ENCODE assay signal across 12 cellular contexts in genomic region chr7:158317238-158318205, GRCh38.
A peak's percentile ranks its signal among the peaks of the same experiment; 100 is the strongest.
DNase-seq lines count a peak whose midpoint lies in the region; ATAC-seq and TF ChIP-seq lines count a peak whose summit lies in the region.
"Had no signal": no experiment of that assay in that cellular context is flagged by ENCODE, and none has a peak within 500 bp of the region (broad histone marks: within the 10 kb centered on the region; RNA-seq: fewer than 3 reads in every experiment).

No MANE protein-coding gene starts in this region.

- peak; percentile 73 for DNase-seq in NCI-H1436 treated with DMSO at 0.1 percent for 48 hours (lab: John Stamatoyannopoulos, UW)
- no peak for DNase-seq in coronary artery (ENCODE audit: low spot score)
- peak; percentile 17 for DNase-seq in medulla oblongata (ENCODE audit: extremely low spot score)
- DNase-seq in spleen: peak; percentile 73
- no peak for DNase-seq in naive thymus-derived CD4-positive, alpha-beta T cell
- DNase-seq in EL: no peak
- no peak for DNase-seq in RWPE1 (ENCODE audit: low spot score)
- DNase-seq: activated T-cell treated with anti-CD3 and anti-CD28 coated beads, Interleukin-2, amount 50 U/mL, for 4 hours; HFFc6; MV-4-11; NCI-H345; stomach had no signal

- POLR2A ChIA-PET in naive thymus-derived CD4-positive, alpha-beta T cell (lab: Charles Lee): no interaction called here
- POLR2A ChIA-PET in RWPE1 (lab: Yijun Ruan, JAX; ENCODE audit: low non-redundant PET): no interaction called here

- H3K27ac Mint-ChIP-seq in naive thymus-derived CD4-positive, alpha-beta T cell: no peak overlapping the region
- H3K27ac Mint-ChIP-seq: HFFc6 had no signal

- CTCF ChIA-PET in naive thymus-derived CD4-positive, alpha-beta T cell (lab: Charles Lee): no interaction called here
- CTCF ChIA-PET in RWPE1 (lab: Yijun Ruan, JAX): no interaction called here

- peaks cover 0 to 40% (median 0%) of the 10 kb centered on the region in 7 donors for H3K27me3 ChIP-seq in spleen (replicated peaks in 1 of 7)
- no peaks in the 10 kb centered on the region for H3K27me3 ChIP-seq in naive thymus-derived CD4-positive, alpha-beta T cell (ENCODE audit: control insufficient read depth in 2 of 2, insufficient read depth in 2 of 2, low read length in 2 of 2)

- H3K4me3 ChIP-seq in coronary artery: peak overlapping the region; percentile 34
- peak overlapping the region in 2 of 8 donors; percentile 25 to 28 for H3K4me3 ChIP-seq in spleen
- no peak overlapping the region for H3K4me3 ChIP-seq in naive thymus-derived CD4-positive, alpha-beta T cell (ENCODE audit: low read length)

- peaks cover 0 to 68% (median 2%) of the 10 kb centered on the region in 8 donors for H3K9me3 ChIP-seq in spleen
- no peaks in the 10 kb centered on the region for H3K9me3 ChIP-seq in naive thymus-derived CD4-positive, alpha-beta T cell (ENCODE audit: control insufficient read depth in 2 of 3, low read length in 3 of 3)
- H3K9me3 ChIP-seq: stomach had no signal

- TF ChIP-seq CTCF in coronary artery (IDR thresholded peaks at IDR 0.05) (no peak), spleen (IDR thresholded peaks at IDR 0.05 in 8 of 11, conservative IDR thresholded peaks at IDR 0.05 in 3 of 11) (no peak), RWPE1 (conservative IDR thresholded peaks at IDR 0.05; ENCODE audit: low read depth) (no peak)

- TF ChIP-seq POLR2A in spleen (IDR thresholded peaks at IDR 0.05): no peak

- 22 to 31% (median 27%) methylated on average over 44 to 59 of the region's 59 CpGs for WGBS in spleen, 5 donors

- peaks cover 4 to 29% (median 12%) of the 10 kb centered on the region in 5 donors for H3K27me3 Mint-ChIP-seq in naive thymus-derived CD4-positive, alpha-beta T cell

- peaks cover 0 to 23% (median 5%) of the 10 kb centered on the region in 11 donors for H3K9me3 Mint-ChIP-seq in naive thymus-derived CD4-positive, alpha-beta T cell

- H3K4me3 Mint-ChIP-seq in naive thymus-derived CD4-positive, alpha-beta T cell: no peak overlapping the region
- H3K4me3 Mint-ChIP-seq: activated T-cell treated with anti-CD3 and anti-CD28 coated beads, Interleukin-2, amount 50 U/mL, for 4 hours; HFFc6 had no signal

- H3K36me3 Mint-ChIP-seq in naive thymus-derived CD4-positive, alpha-beta T cell: no peaks in the 10 kb centered on the region

- ATAC-seq in naive thymus-derived CD4-positive, alpha-beta T cell: no peak
- ATAC-seq: activated T-cell treated with anti-CD3 and anti-CD28 coated beads, Interleukin-2, amount 50 U/mL, for 4 hours had no signal

- H3K4me1 Mint-ChIP-seq in naive thymus-derived CD4-positive, alpha-beta T cell: no peaks in the 10 kb centered on the region

- H3K27ac ChIP-seq in coronary artery (no peak overlapping the region), spleen (peak overlapping the region in 1 of 8 donors; percentile 30), RWPE1 (no peak overlapping the region)
- H3K27ac ChIP-seq in naive thymus-derived CD4-positive, alpha-beta T cell (ENCODE audit: low read depth, low read length): no peak overlapping the region
- H3K27ac ChIP-seq: stomach had no signal

- intact Hi-C loops in spleen (cut with DNase I; ENCODE audit: low total_unique reads): no loop called here
- intact Hi-C loops in naive thymus-derived CD4-positive, alpha-beta T cell (cut with micrococcal nuclease): no loop called here

- no peaks in the 10 kb centered on the region for H3K36me3 ChIP-seq in spleen
- H3K36me3 ChIP-seq in naive thymus-derived CD4-positive, alpha-beta T cell (ENCODE audit: control insufficient read depth in 2 of 3, insufficient read depth in 3 of 3, low read length in 3 of 3): no peaks in the 10 kb centered on the region
- H3K36me3 ChIP-seq: stomach had no signal

- peaks cover 0 to 10% (median 0%) of the 10 kb centered on the region in 6 donors for H3K4me1 ChIP-seq in spleen
- no peaks in the 10 kb centered on the region for H3K4me1 ChIP-seq in naive thymus-derived CD4-positive, alpha-beta T cell (ENCODE audit: control insufficient read depth in 2 of 2, insufficient read depth in 2 of 2, low read length in 2 of 2)

Comparison
In these comparisons a context has a peak if more than half of its experiments do, and no peak if none do; other contexts are left out.
1. DNase-seq: peak in NCI-H1436 treated with DMSO at 0.1 percent for 48 hours (single experiment), medulla oblongata (single experiment) and spleen (single experiment); none in coronary artery (single experiment), naive thymus-derived CD4-positive, alpha-beta T cell (0 of 9), EL (single experiment) and RWPE1 (single experiment).